In genomic region chr9:98415782-98416181, GRCh38 we compare ENCODE assay signal across 2 cellular contexts.
TF ChIP-seq lines count a peak whose summit lies in the region.

No MANE protein-coding gene starts in this region.

TF ChIP-seq in GM23338, 12 proteins besides CTCF, POLR2A, EP300 and RAD21 (continued from another document):
- TF ChIP-seq CREB1 (CRISPR knock-in tag; IDR thresholded peaks at IDR 0.05; ENCODE audit: low read depth) (no peak), ETS1 (IDR thresholded peaks at IDR 0.05) (no peak), STAT1 (IDR thresholded peaks at IDR 0.05; ENCODE audit: unreplicated experiment) (no peak), POLR2AphosphoS5 (IDR thresholded peaks at IDR 0.05; ENCODE audit: low read depth) (no peak), ZNF114 (CRISPR knock-in tag; IDR thresholded peaks at IDR 0.05) (no peak), ZNF462 (CRISPR knock-in tag; IDR thresholded peaks at IDR 0.05) (no peak), ZNF331 (CRISPR knock-in tag; IDR thresholded peaks at IDR 0.05; ENCODE audit: low read depth) (no peak)
- TF ChIP-seq, protein P1, sequence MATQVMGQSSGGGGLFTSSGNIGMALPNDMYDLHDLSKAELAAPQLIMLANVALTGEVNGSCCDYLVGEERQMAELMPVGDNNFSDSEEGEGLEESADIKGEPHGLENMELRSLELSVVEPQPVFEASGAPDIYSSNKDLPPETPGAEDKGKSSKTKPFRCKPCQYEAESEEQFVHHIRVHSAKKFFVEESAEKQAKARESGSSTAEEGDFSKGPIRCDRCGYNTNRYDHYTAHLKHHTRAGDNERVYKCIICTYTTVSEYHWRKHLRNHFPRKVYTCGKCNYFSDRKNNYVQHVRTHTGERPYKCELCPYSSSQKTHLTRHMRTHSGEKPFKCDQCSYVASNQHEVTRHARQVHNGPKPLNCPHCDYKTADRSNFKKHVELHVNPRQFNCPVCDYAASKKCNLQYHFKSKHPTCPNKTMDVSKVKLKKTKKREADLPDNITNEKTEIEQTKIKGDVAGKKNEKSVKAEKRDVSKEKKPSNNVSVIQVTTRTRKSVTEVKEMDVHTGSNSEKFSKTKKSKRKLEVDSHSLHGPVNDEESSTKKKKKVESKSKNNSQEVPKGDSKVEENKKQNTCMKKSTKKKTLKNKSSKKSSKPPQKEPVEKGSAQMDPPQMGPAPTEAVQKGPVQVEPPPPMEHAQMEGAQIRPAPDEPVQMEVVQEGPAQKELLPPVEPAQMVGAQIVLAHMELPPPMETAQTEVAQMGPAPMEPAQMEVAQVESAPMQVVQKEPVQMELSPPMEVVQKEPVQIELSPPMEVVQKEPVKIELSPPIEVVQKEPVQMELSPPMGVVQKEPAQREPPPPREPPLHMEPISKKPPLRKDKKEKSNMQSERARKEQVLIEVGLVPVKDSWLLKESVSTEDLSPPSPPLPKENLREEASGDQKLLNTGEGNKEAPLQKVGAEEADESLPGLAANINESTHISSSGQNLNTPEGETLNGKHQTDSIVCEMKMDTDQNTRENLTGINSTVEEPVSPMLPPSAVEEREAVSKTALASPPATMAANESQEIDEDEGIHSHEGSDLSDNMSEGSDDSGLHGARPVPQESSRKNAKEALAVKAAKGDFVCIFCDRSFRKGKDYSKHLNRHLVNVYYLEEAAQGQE (IDR thresholded peaks at IDR 0.05; ENCODE audit: unreplicated experiment): no peak

TF ChIP-seq in HepG2, 621 proteins besides CTCF, POLR2A, EP300 and RAD21:
- no peak for TF ChIP-seq ZBTB14 (CRISPR knock-in tag; IDR thresholded peaks at IDR 0.05)
- no peak for TF ChIP-seq ZNF205 (CRISPR knock-in tag; IDR thresholded peaks at IDR 0.05)
- TF ChIP-seq, protein P2, sequence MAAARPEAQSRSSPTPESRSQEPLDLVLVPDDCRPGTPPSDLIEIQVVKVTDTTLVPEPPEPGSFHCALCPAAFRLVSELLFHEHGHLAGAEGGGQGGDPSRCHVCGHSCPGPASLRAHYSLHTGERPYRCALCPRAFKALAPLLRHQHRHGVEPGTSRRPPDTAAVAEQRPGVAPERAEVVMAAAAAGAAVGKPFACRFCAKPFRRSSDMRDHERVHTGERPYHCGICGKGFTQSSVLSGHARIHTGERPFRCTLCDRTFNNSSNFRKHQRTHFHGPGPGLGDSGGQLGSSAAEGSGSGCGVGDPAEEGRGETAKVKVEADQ (CRISPR knock-in tag; IDR thresholded peaks at IDR 0.05; ENCODE audit: borderline replicate concordance): no peak
- TF ChIP-seq ZNF367 (CRISPR knock-in tag; IDR thresholded peaks at IDR 0.05; ENCODE audit: borderline replicate concordance): no peak
- TF ChIP-seq, protein P3, sequence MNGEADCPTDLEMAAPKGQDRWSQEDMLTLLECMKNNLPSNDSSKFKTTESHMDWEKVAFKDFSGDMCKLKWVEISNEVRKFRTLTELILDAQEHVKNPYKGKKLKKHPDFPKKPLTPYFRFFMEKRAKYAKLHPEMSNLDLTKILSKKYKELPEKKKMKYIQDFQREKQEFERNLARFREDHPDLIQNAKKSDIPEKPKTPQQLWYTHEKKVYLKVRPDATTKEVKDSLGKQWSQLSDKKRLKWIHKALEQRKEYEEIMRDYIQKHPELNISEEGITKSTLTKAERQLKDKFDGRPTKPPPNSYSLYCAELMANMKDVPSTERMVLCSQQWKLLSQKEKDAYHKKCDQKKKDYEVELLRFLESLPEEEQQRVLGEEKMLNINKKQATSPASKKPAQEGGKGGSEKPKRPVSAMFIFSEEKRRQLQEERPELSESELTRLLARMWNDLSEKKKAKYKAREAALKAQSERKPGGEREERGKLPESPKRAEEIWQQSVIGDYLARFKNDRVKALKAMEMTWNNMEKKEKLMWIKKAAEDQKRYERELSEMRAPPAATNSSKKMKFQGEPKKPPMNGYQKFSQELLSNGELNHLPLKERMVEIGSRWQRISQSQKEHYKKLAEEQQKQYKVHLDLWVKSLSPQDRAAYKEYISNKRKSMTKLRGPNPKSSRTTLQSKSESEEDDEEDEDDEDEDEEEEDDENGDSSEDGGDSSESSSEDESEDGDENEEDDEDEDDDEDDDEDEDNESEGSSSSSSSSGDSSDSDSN (CRISPR knock-in tag; IDR thresholded peaks at IDR 0.05): no peak
- no peak for TF ChIP-seq MIER3 (CRISPR knock-in tag; IDR thresholded peaks at IDR 0.05; ENCODE audit: borderline replicate concordance)
- no peak for TF ChIP-seq ZNF263 (CRISPR knock-in tag; IDR thresholded peaks at IDR 0.05)
- TF ChIP-seq, protein P4, sequence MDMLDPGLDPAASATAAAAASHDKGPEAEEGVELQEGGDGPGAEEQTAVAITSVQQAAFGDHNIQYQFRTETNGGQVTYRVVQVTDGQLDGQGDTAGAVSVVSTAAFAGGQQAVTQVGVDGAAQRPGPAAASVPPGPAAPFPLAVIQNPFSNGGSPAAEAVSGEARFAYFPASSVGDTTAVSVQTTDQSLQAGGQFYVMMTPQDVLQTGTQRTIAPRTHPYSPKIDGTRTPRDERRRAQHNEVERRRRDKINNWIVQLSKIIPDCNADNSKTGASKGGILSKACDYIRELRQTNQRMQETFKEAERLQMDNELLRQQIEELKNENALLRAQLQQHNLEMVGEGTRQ (IDR thresholded peaks at IDR 0.05; ENCODE audit: low read depth, low read length): peak; percentile 64
- TF ChIP-seq, protein P4 (CRISPR knock-in tag; IDR thresholded peaks at IDR 0.05; ENCODE audit: borderline replicate concordance): peak; percentile 38; the same call in 1 of the 2 replicates
- no peak for TF ChIP-seq PREB (CRISPR knock-in tag; IDR thresholded peaks at IDR 0.05)
- no peak for TF ChIP-seq ZNF44 (CRISPR knock-in tag; IDR thresholded peaks at IDR 0.05)
- TF ChIP-seq PRMT3 (CRISPR knock-in tag; IDR thresholded peaks at IDR 0.05; ENCODE audit: borderline replicate concordance, low read depth): no peak
- peak; percentile 73; the same call in 1 of the 2 replicates for TF ChIP-seq RAD51 (IDR thresholded peaks at IDR 0.05; ENCODE audit: borderline replicate concordance)
- TF ChIP-seq ZNF776 (CRISPR knock-in tag; IDR thresholded peaks at IDR 0.05): no peak
- TF ChIP-seq SNAPC5 (CRISPR knock-in tag; IDR thresholded peaks at IDR 0.05; ENCODE audit: borderline replicate concordance): no peak
- no peak for TF ChIP-seq ZNF503 (CRISPR knock-in tag; IDR thresholded peaks at IDR 0.05)
